26 cellular contexts compared by ENCODE assay signal in the genomic region with DNA sequence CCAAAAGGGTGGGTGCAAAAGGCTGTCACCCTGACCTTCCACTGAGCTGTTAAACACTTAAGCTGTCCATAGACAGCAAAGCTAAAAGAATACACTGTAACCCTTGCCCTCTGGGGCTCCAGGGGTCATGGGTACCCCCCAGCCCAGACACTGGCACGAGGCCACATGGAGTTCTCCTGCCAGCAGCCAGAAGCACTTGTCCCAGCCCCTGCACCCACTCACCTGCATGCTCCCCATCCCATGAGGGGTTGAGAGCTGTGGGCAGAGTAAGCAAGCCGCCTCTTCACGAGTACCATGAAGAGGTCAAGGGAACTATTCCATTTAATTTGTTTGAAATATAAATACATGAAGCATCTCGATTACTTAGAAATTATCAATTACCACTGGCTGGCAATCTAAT.
DNase-seq lines count a peak whose midpoint lies in the region; ATAC-seq, FAIRE-seq and TF ChIP-seq lines count a peak whose summit lies in the region.
"Had no signal": no experiment of that assay in that cellular context is flagged by ENCODE, and none has a peak within 500 bp of the region (broad histone marks: within the 10 kb centered on the region; RNA-seq: fewer than 3 reads in every experiment).

No MANE protein-coding gene starts in this region.

- H3K9me3 Mint-ChIP-seq in stimulated activated memory B cell treated with anti-CD40 and anti-IgM and Interleukin-4, amounts not matched to agents 10 μg/mL and 1 μg/mL and 100 μg/mL, for 72 hours, result peaks cover 3% of the 10 kb centered on the region

- no peaks in the 10 kb centered on the region for H3K36me3 Mint-ChIP-seq in stimulated activated memory B cell treated with anti-CD40 and anti-IgM and Interleukin-4, amounts not matched to agents 10 μg/mL and 1 μg/mL and 100 μg/mL, for 72 hours
- H3K36me3 Mint-ChIP-seq: CD14-positive monocyte; CD4-positive, alpha-beta memory T cell; CD4-positive, CD25-positive, alpha-beta regulatory T cell; CD8-positive, alpha-beta memory T cell had no signal

- no peak overlapping the region for H2BK15ac ChIP-seq in neuronal stem cell (ENCODE audit: low read length)

- no peaks in the 10 kb centered on the region for H3K4me1 ChIP-seq in kidney (ENCODE audit: control insufficient read depth in 1 of 2, insufficient read depth in 1 of 2, low read depth in 1 of 2, low read length in 2 of 2)
- H3K4me1 ChIP-seq in neuronal stem cell (ENCODE audit: control insufficient read depth in 2 of 2, insufficient read depth in 1 of 2, low read depth in 1 of 2, low read length in 2 of 2), result no peaks in the 10 kb centered on the region
- H3K4me1 ChIP-seq: BE2C, BLaER1 had no signal

- no peak overlapping the region for H3K9ac ChIP-seq in kidney (ENCODE audit: low read length in 2 of 2)
- no peak overlapping the region for H3K9ac ChIP-seq in neuronal stem cell (ENCODE audit: low read depth, low read length, poor library complexity)
- H3K9ac ChIP-seq: BLaER1 had no signal

- H3K27me3 ChIP-seq in neuronal stem cell (ENCODE audit: control insufficient read depth in 3 of 3, insufficient read depth in 3 of 3, low read depth in 1 of 3, low read length in 3 of 3), result no peaks in the 10 kb centered on the region
- H3K27me3 ChIP-seq: BE2C, BLaER1 had no signal

- H2BK120ac ChIP-seq in neuronal stem cell (ENCODE audit: low read depth, low read length), result no peak overlapping the region

- H3K14ac ChIP-seq in neuronal stem cell (ENCODE audit: low read length), result no peak overlapping the region

- no CpG with 5 or more reads among the region's 4 CpGs for WGBS in neuronal stem cell (ENCODE audit: extremely low coverage in 2 of 2, insufficient read length in 2 of 2, insufficient replicate concordance in 1 of 2), 2 donors

- H4K8ac ChIP-seq in neuronal stem cell (ENCODE audit: low read depth, low read length), result no peak overlapping the region

- H3K23ac ChIP-seq in neuronal stem cell (ENCODE audit: low read depth, low read length, poor library complexity), result no peak overlapping the region

- peak; percentile 63 for ATAC-seq in stimulated activated memory B cell treated with anti-CD40 and anti-IgM and Interleukin-4, amounts not matched to agents 10 μg/mL and 1 μg/mL and 100 μg/mL, for 72 hours
- ATAC-seq in GM21423 (IDR thresholded peaks at IDR 0.05; ENCODE audit: unreplicated experiment) (no peak), HG03039 (IDR thresholded peaks at IDR 0.05; ENCODE audit: unreplicated experiment) (no peak)
- ATAC-seq: GM12878 had no signal

- H2AK5ac ChIP-seq in neuronal stem cell (ENCODE audit: low read depth, low read length), result no peak overlapping the region

- no peak overlapping the region for H3K4me3 ChIP-seq in kidney (ENCODE audit: low read length in 2 of 2)
- no peak overlapping the region for H3K4me3 ChIP-seq in neuronal stem cell (ENCODE audit: low read length in 2 of 2)
- H3K4me3 ChIP-seq: BLaER1, GM12878 had no signal

- peak overlapping the region; percentile 59 for H3K18ac ChIP-seq in neuronal stem cell (ENCODE audit: low read length)

- H3K4me2 ChIP-seq in neuronal stem cell (ENCODE audit: insufficient read depth, low read length, poor library complexity, severe bottlenecking), result no peak overlapping the region
- H3K4me2 ChIP-seq: BLaER1 had no signal

- H3K27ac ChIP-seq in kidney (ENCODE audit: low read depth in 2 of 2, low read length in 2 of 2) (no peak overlapping the region), neuronal stem cell (replicated peaks; ENCODE audit: low read length) (no peak overlapping the region)
- H3K27ac ChIP-seq: BLaER1 had no signal

- H2BK12ac ChIP-seq in neuronal stem cell (ENCODE audit: low read length), result no peak overlapping the region

- H4K91ac ChIP-seq in neuronal stem cell (ENCODE audit: low read depth, low read length, poor library complexity), result no peak overlapping the region

- H3K27me3 Mint-ChIP-seq in stimulated activated memory B cell treated with anti-CD40 and anti-IgM and Interleukin-4, amounts not matched to agents 10 μg/mL and 1 μg/mL and 100 μg/mL, for 72 hours, result no peaks in the 10 kb centered on the region
- H3K27me3 Mint-ChIP-seq: CD4-positive, alpha-beta memory T cell had no signal

- no peak overlapping the region for H3K4me3 Mint-ChIP-seq in stimulated activated memory B cell treated with anti-CD40 and anti-IgM and Interleukin-4, amounts not matched to agents 10 μg/mL and 1 μg/mL and 100 μg/mL, for 72 hours
- H3K4me3 Mint-ChIP-seq: CD14-positive monocyte; CD4-positive, alpha-beta memory T cell; CD4-positive, CD25-positive, alpha-beta regulatory T cell; CD8-positive, alpha-beta memory T cell had no signal

- intact Hi-C loops in kidney (cut with DNase I), result no loop called here

- no peak overlapping the region for H3K4ac ChIP-seq in neuronal stem cell (ENCODE audit: low read length)

- DNase-seq in kidney (peak; percentile 49), neuronal stem cell (ENCODE audit: low spot score) (no peak), GM19239 (ENCODE audit: insufficient read length, low spot score) (no peak)
- DNase-seq: 8988T; ACHN; BE2C; C1 segment of cervical spinal cord; CD4-positive, alpha-beta memory T cell; CD4-positive, CD25-positive, alpha-beta regulatory T cell; CD8-positive, alpha-beta memory T cell; COR-L47; DMS 273 treated with DMSO at 0.1 percent for 48 hours; DMS153; DMS53; DMS79; DND-41; EL; GDM1 had no signal

- H3K36me3 ChIP-seq in kidney (ENCODE audit: control insufficient read depth in 1 of 2, insufficient read depth in 2 of 2, low read length in 2 of 2) (no peaks in the 10 kb centered on the region), neuronal stem cell (replicated peaks in 1 of 2; ENCODE audit: control insufficient read depth in 2 of 2, insufficient read depth in 2 of 2, low read length in 2 of 2) (no peaks in the 10 kb centered on the region)
- H3K36me3 ChIP-seq: BE2C, BLaER1 had no signal

- no peak for FAIRE-seq in kidney (lab: Jason Lieb, UNC)
- FAIRE-seq in GM19239 (lab: Jason Lieb, UNC), result no peak
- FAIRE-seq: GM12878, GM12892, GM18507 had no signal

- H2AFZ ChIP-seq in neuronal stem cell (ENCODE audit: low read length), result no peak overlapping the region

- no peaks in the 10 kb centered on the region for H3K4me1 Mint-ChIP-seq in stimulated activated memory B cell treated with anti-CD40 and anti-IgM and Interleukin-4, amounts not matched to agents 10 μg/mL and 1 μg/mL and 100 μg/mL, for 72 hours
- H3K4me1 Mint-ChIP-seq: CD4-positive, alpha-beta memory T cell; CD4-positive, CD25-positive, alpha-beta regulatory T cell; CD8-positive, alpha-beta memory T cell had no signal

- no peaks in the 10 kb centered on the region for H3K79me1 ChIP-seq in neuronal stem cell (ENCODE audit: low read depth, low read length)

- H3K9me3 ChIP-seq in kidney (ENCODE audit: control insufficient read depth in 1 of 2, low read length in 2 of 2) (no peaks in the 10 kb centered on the region), neuronal stem cell (replicated peaks in 1 of 2; ENCODE audit: control insufficient read depth in 2 of 2, insufficient read depth in 1 of 2, low read depth in 1 of 2, low read length in 2 of 2) (no peaks in the 10 kb centered on the region)
- H3K9me3 ChIP-seq: BE2C, BLaER1 had no signal

- no peak overlapping the region for H3K27ac Mint-ChIP-seq in stimulated activated memory B cell treated with anti-CD40 and anti-IgM and Interleukin-4, amounts not matched to agents 10 μg/mL and 1 μg/mL and 100 μg/mL, for 72 hours
- H3K27ac Mint-ChIP-seq: CD4-positive, alpha-beta memory T cell; CD4-positive, CD25-positive, alpha-beta regulatory T cell; CD8-positive, alpha-beta memory T cell had no signal

- no peak overlapping the region for H2BK5ac ChIP-seq in neuronal stem cell (ENCODE audit: low read length)

- TF ChIP-seq CTCF in kidney (IDR thresholded peaks at IDR 0.05; ENCODE audit: borderline replicate concordance, extremely low read depth, insufficient read depth), result no peak
